In the genomic region with DNA sequence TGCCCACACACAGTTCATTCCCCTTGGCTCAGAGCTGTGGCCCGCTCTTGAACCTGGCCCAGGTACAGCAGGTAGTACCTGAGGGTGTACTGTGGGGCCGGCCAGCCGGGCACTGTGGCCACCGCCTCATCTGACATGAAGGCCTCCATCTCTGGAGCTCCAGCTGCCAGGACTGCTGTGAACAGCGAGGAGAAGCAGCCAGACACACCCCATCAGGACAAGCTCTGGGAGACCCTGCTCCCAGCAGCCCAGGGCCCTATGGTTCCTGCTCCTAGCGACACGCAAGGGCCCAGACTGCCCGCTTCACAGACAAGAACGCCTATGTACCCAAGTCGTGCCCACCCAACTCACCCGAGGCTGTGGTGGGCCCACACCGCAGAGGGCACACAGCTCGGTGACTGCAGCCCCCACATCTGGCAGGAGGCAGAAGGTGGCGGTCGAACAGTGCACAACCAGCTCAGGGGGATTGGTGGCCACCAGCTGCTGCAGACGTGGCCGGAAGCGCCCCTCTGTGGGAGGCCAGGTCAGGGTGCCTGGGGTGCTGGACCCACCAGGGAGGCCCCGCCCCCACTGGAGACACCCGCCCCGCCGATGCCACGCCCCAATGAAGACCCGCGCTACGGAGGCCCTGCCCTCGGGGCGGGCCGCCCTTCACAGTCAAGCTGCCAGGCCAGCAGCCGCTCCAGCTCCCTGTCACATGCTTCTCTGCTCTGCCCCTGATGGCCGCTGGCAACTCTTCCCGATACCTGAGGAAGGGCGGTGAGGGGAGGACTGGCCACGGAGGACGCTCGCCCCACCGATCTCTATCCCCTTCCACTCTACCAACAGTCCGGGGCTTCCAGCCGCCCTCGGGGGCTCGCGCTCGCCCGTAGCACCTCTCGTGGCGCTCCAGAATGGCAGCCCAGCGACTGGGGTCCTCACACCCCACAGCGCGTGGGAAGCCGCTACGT, we compare ENCODE assay signal across 8 cellular contexts. TPM values are rescaled to one million over a fixed set of nuclear protein-coding genes. Genes with fewer than 3 reads are reported as not detected.
DNase-seq lines count a peak whose midpoint lies in the region; TF ChIP-seq lines count a peak whose summit lies in the region.

No MANE protein-coding gene starts in this region.

- H3K9ac ChIP-seq in mucosa of stomach (ENCODE audit: low read length), result peak overlapping the region; percentile 37

- H3K27ac Mint-ChIP-seq in activated CD4-positive, alpha-beta T cell treated with anti-CD3 and anti-CD28 coated beads, Interleukin-2, amount 10 ng/mL, durations not matched to agents 24 days and 14 days, result peak overlapping the region; percentile 75

- H3K9me3 Mint-ChIP-seq in activated CD4-positive, alpha-beta T cell treated with anti-CD3 and anti-CD28 coated beads, Interleukin-2, amount 10 ng/mL, durations not matched to agents 24 days and 14 days, result no peaks in the 10 kb centered on the region

- peaks cover 24% of the 10 kb centered on the region for H3K4me1 ChIP-seq in ACC112 (ENCODE audit: control insufficient read depth, insufficient read depth, low read length, unreplicated experiment)
- H3K4me1 ChIP-seq in mucosa of stomach (ENCODE audit: control insufficient read depth, insufficient read depth, low read length), result peaks cover 63% of the 10 kb centered on the region

- H2AFZ ChIP-seq in ACC112 (ENCODE audit: low read length, unreplicated experiment), result peak overlapping the region; percentile 87

- H3K36me3 Mint-ChIP-seq in activated CD4-positive, alpha-beta T cell treated with anti-CD3 and anti-CD28 coated beads, Interleukin-2, amount 10 ng/mL, durations not matched to agents 24 days and 14 days (ENCODE audit: low read depth), result peaks cover 22% of the 10 kb centered on the region

- no peaks in the 10 kb centered on the region for H3K9me3 ChIP-seq in mucosa of stomach (ENCODE audit: control insufficient read depth, low read length)

- H3K4me3 ChIP-seq in ACC112 (ENCODE audit: low read depth, low read length), result peak overlapping the region; percentile 83
- H3K4me3 ChIP-seq in epithelial cell of proximal tubule (ENCODE audit: low read depth, low read length), result peak overlapping the region; percentile 57
- no peak overlapping the region for H3K4me3 ChIP-seq in mucosa of stomach (ENCODE audit: low read length)

- peak overlapping the region; percentile 83 for H3K4me3 Mint-ChIP-seq in activated CD4-positive, alpha-beta T cell treated with anti-CD3 and anti-CD28 coated beads, Interleukin-2, amount 10 ng/mL, durations not matched to agents 24 days and 14 days

- H3K27ac ChIP-seq in ACC112 (ENCODE audit: low read depth, low read length) (peak overlapping the region; percentile 31; the same call in 1 of the 2 replicates), substantia nigra (ENCODE audit: low read depth, low read length, poor library complexity, severe bottlenecking) (peak overlapping the region; percentile 82)

- H3K79me2 ChIP-seq in ACC112 (ENCODE audit: control insufficient read depth, insufficient read depth, low read length, unreplicated experiment), result peaks cover 38% of the 10 kb centered on the region

- peaks cover 5% of the 10 kb centered on the region for H3K27me3 Mint-ChIP-seq in activated CD4-positive, alpha-beta T cell treated with anti-CD3 and anti-CD28 coated beads, Interleukin-2, amount 10 ng/mL, durations not matched to agents 24 days and 14 days

- TF ChIP-seq CTCF in epithelial cell of proximal tubule (conservative IDR thresholded peaks at IDR 0.05; ENCODE audit: low read depth, low read length), result no peak

- peak; percentile 33 for TF ChIP-seq POLR2A in GM15510 (IDR thresholded peaks at IDR 0.05; ENCODE audit: borderline replicate concordance, extremely low read depth, insufficient read length)

- intact Hi-C loops in activated CD4-positive, alpha-beta T cell treated with anti-CD3 and anti-CD28 coated beads, Interleukin-2, amount 10 ng/mL, durations not matched to agents 24 days and 14 days (cut with micrococcal nuclease), result loop anchor here (1.0 kb wide), 1 partner anchor 11 kb away; a partner anchor contains a TSS

- H3K27me3 ChIP-seq in ACC112 (ENCODE audit: insufficient read depth, low read length) (no peaks in the 10 kb centered on the region), mucosa of stomach (ENCODE audit: control insufficient read depth, insufficient read depth, low read length) (peaks cover 6% of the 10 kb centered on the region)

- H3K4me1 Mint-ChIP-seq in activated CD4-positive, alpha-beta T cell treated with anti-CD3 and anti-CD28 coated beads, Interleukin-2, amount 10 ng/mL, durations not matched to agents 24 days and 14 days, result peaks cover 16% of the 10 kb centered on the region

- DNase-seq in NCI-H2171 treated with DMSO at 0.1 percent for 48 hours (lab: John Stamatoyannopoulos, UW) (peak; percentile 82), epithelial cell of proximal tubule (ENCODE audit: low read depth) (no peak), substantia nigra (lab: John Stamatoyannopoulos, UW) (peak in 38 of 49 donors; percentile 29 to 86 (median 65)), DMS79 treated with DMSO at 0.1 percent for 48 hours (lab: John Stamatoyannopoulos, UW) (no peak)
- DNase-seq in activated CD4-positive, alpha-beta T cell treated with anti-CD3 and anti-CD28 coated beads, Interleukin-2, amount 10 ng/mL, durations not matched to agents 24 days and 14 days, result peak; percentile 87

- peaks cover 16% of the 10 kb centered on the region; the same call in 1 of the 2 replicates for H3K36me3 ChIP-seq in ACC112 (ENCODE audit: insufficient read depth, low read length)
- peaks cover 15% of the 10 kb centered on the region for H3K36me3 ChIP-seq in mucosa of stomach (ENCODE audit: control insufficient read depth, insufficient read depth, low read length)

RNA-seq across cellular contexts. Expression of a gene that starts 1.1 kb away (rescaled TPM):
- 90.2 and 93.8 TPM in 2 replicates for total RNA-seq in activated CD4-positive, alpha-beta T cell treated with anti-CD3 and anti-CD28 coated beads, Interleukin-2, amount 10 ng/mL, durations not matched to agents 24 days and 14 days
- total RNA-seq in epithelial cell of proximal tubule, result 158 and 202 TPM in 2 replicates

RNA-seq across cellular contexts. Expression of a gene that starts 3.7 kb away (rescaled TPM):
- total RNA-seq in activated CD4-positive, alpha-beta T cell treated with anti-CD3 and anti-CD28 coated beads, Interleukin-2, amount 10 ng/mL, durations not matched to agents 24 days and 14 days, result 1.1 and 1.2 TPM in 2 replicates
- total RNA-seq in epithelial cell of proximal tubule, result 0.43 and 1.2 TPM in 2 replicates

RNA-seq across cellular contexts. Expression of a gene that starts 5.0 kb away (rescaled TPM):
- 60.3 and 61.1 TPM in 2 replicates for total RNA-seq in activated CD4-positive, alpha-beta T cell treated with anti-CD3 and anti-CD28 coated beads, Interleukin-2, amount 10 ng/mL, durations not matched to agents 24 days and 14 days
- 65.6 and 98.0 TPM in 2 replicates for total RNA-seq in epithelial cell of proximal tubule

RNA-seq across cellular contexts. Expression of a gene that starts 11.1 kb away (rescaled TPM):
- 22.4 and 24.1 TPM in 2 replicates for total RNA-seq in activated CD4-positive, alpha-beta T cell treated with anti-CD3 and anti-CD28 coated beads, Interleukin-2, amount 10 ng/mL, durations not matched to agents 24 days and 14 days
- total RNA-seq in epithelial cell of proximal tubule, result 10.1 and 16.3 TPM in 2 replicates

RNA-seq across cellular contexts. Expression of a gene that starts 11.2 kb away (rescaled TPM):
- total RNA-seq in activated CD4-positive, alpha-beta T cell treated with anti-CD3 and anti-CD28 coated beads, Interleukin-2, amount 10 ng/mL, durations not matched to agents 24 days and 14 days, result 172 and 183 TPM in 2 replicates
- 73.8 and 85.8 TPM in 2 replicates for total RNA-seq in epithelial cell of proximal tubule

Comparison
In these comparisons a context has a peak if more than half of its experiments do, and no peak if none do; other contexts are left out.
1. DNase-seq: peak in NCI-H2171 treated with DMSO at 0.1 percent for 48 hours (single experiment), activated CD4-positive, alpha-beta T cell treated with anti-CD3 and anti-CD28 coated beads, Interleukin-2, amount 10 ng/mL, durations not matched to agents 24 days and 14 days (single experiment) and substantia nigra (38 of 49); none in epithelial cell of proximal tubule (single experiment) and DMS79 treated with DMSO at 0.1 percent for 48 hours (single experiment).